In genomic region chr2:2926858-2927175, GRCh38 we compare ENCODE assay signal across 14 cellular contexts.
A peak's percentile ranks its signal among the peaks of the same experiment; 100 is the strongest.
DNase-seq lines count a peak whose midpoint lies in the region; ATAC-seq and TF ChIP-seq lines count a peak whose summit lies in the region.
"Had no signal": no experiment of that assay in that cellular context is flagged by ENCODE, and none has a peak within 500 bp of the region (broad histone marks: within the 10 kb centered on the region; RNA-seq: fewer than 3 reads in every experiment).

No MANE protein-coding gene starts in this region.

- H3K27me3 Mint-ChIP-seq in type B pancreatic cell = peaks cover 3% of the 10 kb centered on the region

- peaks cover 6% of the 10 kb centered on the region for H3K9me3 Mint-ChIP-seq in type B pancreatic cell

- H3K4me1 Mint-ChIP-seq in type B pancreatic cell (ENCODE audit: unreplicated experiment) = no peaks in the 10 kb centered on the region
- H3K4me1 Mint-ChIP-seq: B cell; brain; naive thymus-derived CD4-positive, alpha-beta T cell had no signal

- DNase-seq in COLO829 (ENCODE audit: low spot score) (no peak), type B pancreatic cell (ENCODE audit: extremely low spot score, unreplicated experiment) (no peak), midbrain (lab: John Stamatoyannopoulos, UW) (no peak)
- DNase-seq: activated gamma-delta T cell; naive thymus-derived CD4-positive, alpha-beta T cell; PC-3 had no signal

- H3K36me3 Mint-ChIP-seq in type B pancreatic cell = no peaks in the 10 kb centered on the region
- H3K36me3 Mint-ChIP-seq: brain; naive thymus-derived CD4-positive, alpha-beta T cell had no signal

- no peak overlapping the region for H3K4me3 Mint-ChIP-seq in type B pancreatic cell
- H3K4me3 Mint-ChIP-seq: B cell; brain; naive thymus-derived CD4-positive, alpha-beta T cell; T-helper 1 cell treated with Interleukin-12 subunit alpha and Interleukin-12 subunit beta and Interleukin-4 antibody, amounts not matched to agents 30 μg/mL and 1 μg/mL, for 36 hours had no signal

- H3K27ac Mint-ChIP-seq in type B pancreatic cell = no peak overlapping the region
- H3K27ac Mint-ChIP-seq: B cell; brain; naive thymus-derived CD4-positive, alpha-beta T cell; T-helper 1 cell treated with Interleukin-12 subunit alpha and Interleukin-12 subunit beta and Interleukin-4 antibody, amounts not matched to agents 30 μg/mL and 1 μg/mL, for 36 hours had no signal

- ATAC-seq in GM18517 (IDR thresholded peaks at IDR 0.05; ENCODE audit: unreplicated experiment) = peak; percentile 39
- peak; percentile 33 for ATAC-seq in GM21381 (IDR thresholded peaks at IDR 0.05; ENCODE audit: unreplicated experiment)
- peak; percentile 68 for ATAC-seq in HG02885 (IDR thresholded peaks at IDR 0.05; ENCODE audit: poor library complexity, unreplicated experiment)
- ATAC-seq in HG03457 (IDR thresholded peaks at IDR 0.05; ENCODE audit: unreplicated experiment) = peak; percentile 37
- no peak for ATAC-seq in GM19324 (IDR thresholded peaks at IDR 0.05; ENCODE audit: low FRiP score, unreplicated experiment)
- ATAC-seq: naive thymus-derived CD4-positive, alpha-beta T cell; PC-3 had no signal

- no peak for TF ChIP-seq CTCF in type B pancreatic cell (conservative IDR thresholded peaks at IDR 0.05)
